Comparison of ENCODE assay signal across 8 cellular contexts in the genomic region with DNA sequence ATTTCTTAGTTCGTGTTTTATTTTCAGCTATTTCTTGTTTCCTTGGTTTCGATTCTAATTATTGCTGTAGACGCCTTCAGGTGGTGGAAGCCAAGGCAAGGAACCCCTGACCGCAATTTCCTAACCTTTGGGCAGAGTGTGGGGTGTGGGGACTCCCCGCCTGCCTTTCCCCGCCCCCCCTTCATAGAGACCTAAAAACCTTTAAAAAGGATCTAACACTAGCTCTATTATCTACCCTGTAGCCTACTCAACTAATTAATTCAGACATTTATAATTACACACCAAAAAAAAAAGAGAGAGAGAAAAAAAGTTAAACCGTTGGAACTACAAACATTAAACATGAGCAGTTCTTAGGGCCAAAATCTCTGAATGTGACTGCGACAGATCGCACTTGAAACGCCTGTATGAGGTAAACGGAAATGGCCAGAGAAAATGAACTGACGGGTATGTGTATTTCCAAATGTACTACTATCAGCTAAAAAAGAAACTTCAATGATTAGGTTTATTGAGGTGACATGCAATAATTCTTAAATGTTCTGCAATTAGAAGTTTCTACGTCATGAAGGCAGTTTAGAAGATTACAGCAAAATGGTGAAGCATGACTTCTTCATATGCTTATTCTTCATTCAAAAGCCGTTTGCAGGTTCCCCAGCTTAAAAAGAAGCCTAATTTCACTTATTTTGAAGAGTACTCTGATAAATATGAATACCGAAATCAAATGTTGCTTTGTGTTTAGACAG. TPM values are rescaled to one million over a fixed set of nuclear protein-coding genes. Genes with fewer than 3 reads are reported as not detected.
DNase-seq lines count a peak whose midpoint lies in the region; ATAC-seq and TF ChIP-seq lines count a peak whose summit lies in the region.

No MANE protein-coding gene starts in this region.

- TF ChIP-seq EP300 in tibial nerve (IDR thresholded peaks at IDR 0.05) = no peak

- TF ChIP-seq CTCF in VCaP (conservative IDR thresholded peaks at IDR 0.05) (no peak), tibial nerve (IDR thresholded peaks at IDR 0.05) (no peak)

- peaks cover 2% of the 10 kb centered on the region for H3K9me3 Mint-ChIP-seq in natural killer cell treated with Interleukin-12 subunit alpha and Interleukin-12 subunit beta and Interleukin-15 and Interleukin-18, amount 100 ng/mL, for 72 hours

- DNase-seq in NCI-H510A treated with DMSO at 0.1 percent for 48 hours (lab: John Stamatoyannopoulos, UW) (peak; percentile 1), NCI-H510A (lab: John Stamatoyannopoulos, UW) (no peak), dermis blood vessel endothelial cell (peak; percentile 14), tibial nerve (ENCODE audit: low spot score in 2 of 2) (no peak), NCI-H1048 (lab: John Stamatoyannopoulos, UW) (no peak)
- DNase-seq in natural killer cell treated with Interleukin-12 subunit alpha and Interleukin-12 subunit beta and Interleukin-15 and Interleukin-18, amount 100 ng/mL, for 72 hours (ENCODE audit: low spot score) = peak; percentile 82

- peak overlapping the region; percentile 61 to 80 (median 74) for H3K4me3 ChIP-seq in tibial nerve

- H3K27me3 Mint-ChIP-seq in natural killer cell treated with Interleukin-12 subunit alpha and Interleukin-12 subunit beta and Interleukin-15 and Interleukin-18, amount 100 ng/mL, for 72 hours = peaks cover 4 to 7% of the 10 kb centered on the region in 2 donors

- peak; percentile 14 for ATAC-seq in HG03135 (IDR thresholded peaks at IDR 0.05; ENCODE audit: unreplicated experiment)
- ATAC-seq in natural killer cell treated with Interleukin-12 subunit alpha and Interleukin-12 subunit beta and Interleukin-15 and Interleukin-18, amount 100 ng/mL, for 72 hours = peak; percentile 73 to 86

- WGBS in tibial nerve, 2 donors = 21 to 27% methylated on average over 15 of the region's 15 CpGs

- no peaks in the 10 kb centered on the region for H3K36me3 ChIP-seq in tibial nerve

- no peak for TF ChIP-seq POLR2A in tibial nerve (IDR thresholded peaks at IDR 0.05)

- no peaks in the 10 kb centered on the region for H3K36me3 Mint-ChIP-seq in natural killer cell treated with Interleukin-12 subunit alpha and Interleukin-12 subunit beta and Interleukin-15 and Interleukin-18, amount 100 ng/mL, for 72 hours

- peak overlapping the region; percentile 74 to 86 for H3K27ac Mint-ChIP-seq in natural killer cell treated with Interleukin-12 subunit alpha and Interleukin-12 subunit beta and Interleukin-15 and Interleukin-18, amount 100 ng/mL, for 72 hours

- peaks cover 30 to 32% of the 10 kb centered on the region in 2 donors for H3K4me1 Mint-ChIP-seq in natural killer cell treated with Interleukin-12 subunit alpha and Interleukin-12 subunit beta and Interleukin-15 and Interleukin-18, amount 100 ng/mL, for 72 hours (ENCODE audit: low read depth in 2 of 2)

- peaks cover 0 to 31% (median 1%) of the 10 kb centered on the region in 4 donors for H3K4me1 ChIP-seq in tibial nerve

- H3K27ac ChIP-seq in VCaP (peak overlapping the region; percentile 72), tibial nerve (peak overlapping the region; percentile 83 to 95 (median 91))

- H3K9me3 ChIP-seq in tibial nerve = no peaks in the 10 kb centered on the region

- peak overlapping the region; percentile 82 for H3K4me3 Mint-ChIP-seq in natural killer cell treated with Interleukin-12 subunit alpha and Interleukin-12 subunit beta and Interleukin-15 and Interleukin-18, amount 100 ng/mL, for 72 hours

- no peaks in the 10 kb centered on the region for H3K27me3 ChIP-seq in tibial nerve

RNA-seq across cellular contexts. Expression of a gene that starts 19.0 kb away (rescaled TPM):
- 29.1 and 32.5 TPM in 2 replicates for total RNA-seq in dermis blood vessel endothelial cell
- total RNA-seq in natural killer cell treated with Interleukin-12 subunit alpha and Interleukin-12 subunit beta and Interleukin-15 and Interleukin-18, amount 100 ng/mL, for 72 hours = 10 to 100 TPM; 13.4 to 22.1 TPM
- 10 to 100 TPM; 28.5 to 50.9 (median 39.6) TPM for total RNA-seq in tibial nerve

Comparison
In these comparisons a context has a peak if more than half of its experiments do, and no peak if none do; other contexts are left out.
1. DNase-seq: peak in NCI-H510A treated with DMSO at 0.1 percent for 48 hours (single experiment), dermis blood vessel endothelial cell (single experiment) and natural killer cell treated with Interleukin-12 subunit alpha and Interleukin-12 subunit beta and Interleukin-15 and Interleukin-18, amount 100 ng/mL, for 72 hours (single experiment); none in NCI-H510A (single experiment), tibial nerve (0 of 2) and NCI-H1048 (single experiment).